In genomic region chr7:32257632-32258031, GRCh38 we compare ENCODE assay signal across 1 cellular context.
TF ChIP-seq lines count a peak whose summit lies in the region.

No MANE protein-coding gene starts in this region.

TF ChIP-seq in H1, 55 proteins besides CTCF, POLR2A, EP300 and RAD21 (continued from another document):
- TF ChIP-seq ATF2 (IDR thresholded peaks at IDR 0.05; ENCODE audit: low read length) (no peak), SIN3A (conservative IDR thresholded peaks at IDR 0.05 in 1 of 2, IDR thresholded peaks at IDR 0.05 in 1 of 2; ENCODE audit: low read depth in 1 of 2, low read length in 2 of 2) (no peak), CHD7 (IDR thresholded peaks at IDR 0.05; ENCODE audit: insufficient replicate concordance, low read length) (no peak), EZH2 (IDR thresholded peaks at IDR 0.05; ENCODE audit: low read depth, low read length, severe bottlenecking) (no peak), CREB1 (IDR thresholded peaks at IDR 0.05) (no peak), EGR1 (IDR thresholded peaks at IDR 0.05; ENCODE audit: borderline replicate concordance, low read depth, low read length) (no peak), ZNF274 (IDR thresholded peaks at IDR 0.05; ENCODE audit: borderline replicate concordance, extremely low read depth, low read length) (no peak), GTF2F1 (IDR thresholded peaks at IDR 0.05; ENCODE audit: borderline replicate concordance, low read depth, low read length) (no peak), CTBP2 (IDR thresholded peaks at IDR 0.05; ENCODE audit: borderline replicate concordance, insufficient read depth, insufficient read length, low read length) (no peak), KDM1A (IDR thresholded peaks at IDR 0.05; ENCODE audit: borderline replicate concordance, low read length) (no peak), CBX5 (IDR thresholded peaks at IDR 0.05; ENCODE audit: low read depth, low read length) (no peak), HDAC6 (IDR thresholded peaks at IDR 0.05; ENCODE audit: low read depth, low read length) (no peak), KDM4A (IDR thresholded peaks at IDR 0.05; ENCODE audit: low read depth, low read length, severe bottlenecking) (no peak), NRF1 (IDR thresholded peaks at IDR 0.05; ENCODE audit: low read depth, low read length) (no peak)
TF ChIP-seq in H1: peak in this region for 0.
